20 cellular contexts compared by ENCODE assay signal in the genomic region with DNA sequence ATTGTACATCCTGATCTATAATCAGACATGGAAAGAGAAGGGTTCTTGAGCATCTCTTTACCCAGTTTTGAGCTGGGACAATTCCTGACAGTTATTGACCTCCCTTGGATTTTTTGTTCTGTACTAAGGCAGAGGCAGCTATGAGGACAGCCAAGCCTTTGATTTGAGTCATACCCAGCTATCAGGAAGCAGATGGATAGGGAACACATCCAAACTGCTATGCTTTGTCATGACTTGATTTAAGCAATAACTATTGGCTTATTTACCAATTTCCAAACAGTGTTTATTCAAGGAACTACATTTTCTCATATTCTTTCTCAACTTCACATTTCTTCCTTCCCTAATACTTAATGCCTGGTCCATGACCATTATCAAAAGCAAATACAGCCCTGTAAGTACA.
"Had no signal": no experiment of that assay in that cellular context is flagged by ENCODE, and none has a peak within 500 bp of the region (broad histone marks: within the 10 kb centered on the region; RNA-seq: fewer than 3 reads in every experiment).

No MANE protein-coding gene starts in this region.

- H3K4me1 ChIP-seq: body of pancreas, gastrocnemius medialis, right lobe of liver had no signal

- H3K4me3 ChIP-seq: body of pancreas, gastrocnemius medialis, right lobe of liver, smooth muscle cell, vagina had no signal

- DNase-seq: activated CD4-positive, alpha-beta memory T cell treated with anti-CD3 and anti-CD28 coated beads, Interleukin-2, amount 10 ng/mL, durations not matched to agents 7 days and 5 days; activated CD4-positive, alpha-beta T cell treated with anti-CD3 and anti-CD28 coated beads for 4 hours; activated CD4-positive, CD25-positive, alpha-beta regulatory T cell; activated effector memory CD4-positive, alpha-beta T cell treated with Interleukin-2 at 50 U/mL for 16 hours; activated naive CD4-positive, alpha-beta T cell treated with anti-CD3 and anti-CD28 coated beads, Interleukin-2, amount 10 ng/mL, durations not matched to agents 7 days and 5 days; activated naive CD8-positive, alpha-beta T cell treated with anti-CD3 and anti-CD28 coated beads, Interleukin-2, amount 50 U/mL, for 24 hours; activated T-cell treated with anti-CD3 and anti-CD28 coated beads, Interleukin-2, amount 50 U/mL, for 72 hours; body of pancreas; gastrocnemius medialis; mesendoderm; naive thymus-derived CD4-positive, alpha-beta T cell; occipital lobe; posterior cingulate gyrus; right lobe of liver; stimulated activated CD4-positive, alpha-beta T cell treated with anti-CD3 and anti-CD28 coated beads, Interleukin-15, amount 100 ng/mL, for 24 hours; T-helper 17 cell; trophoblast cell had no signal

- H3K27me3 ChIP-seq: body of pancreas, gastrocnemius medialis, right lobe of liver, vagina had no signal

- H3K9me3 ChIP-seq: body of pancreas, gastrocnemius medialis, right lobe of liver, vagina had no signal

- H3K36me3 ChIP-seq: gastrocnemius medialis, right lobe of liver, vagina had no signal

- H3K27ac ChIP-seq: body of pancreas, gastrocnemius medialis, right lobe of liver, vagina had no signal

- ATAC-seq: activated naive CD8-positive, alpha-beta T cell treated with anti-CD3 and anti-CD28 coated beads, Interleukin-2, amount 50 U/mL, for 24 hours; activated T-cell treated with anti-CD3 and anti-CD28 coated beads, Interleukin-2, amount 50 U/mL, for 72 hours; body of pancreas; gastrocnemius medialis; naive thymus-derived CD4-positive, alpha-beta T cell; stimulated activated memory B cell treated with anti-CD40 and anti-IgM and Interleukin-4, amounts not matched to agents 10 μg/mL and 1 μg/mL and 100 μg/mL, for 72 hours; T-helper 17 cell had no signal

- H3K4me2 ChIP-seq: smooth muscle cell had no signal
